Comparison of ENCODE assay signal across 1 cellular context in the genomic region with DNA sequence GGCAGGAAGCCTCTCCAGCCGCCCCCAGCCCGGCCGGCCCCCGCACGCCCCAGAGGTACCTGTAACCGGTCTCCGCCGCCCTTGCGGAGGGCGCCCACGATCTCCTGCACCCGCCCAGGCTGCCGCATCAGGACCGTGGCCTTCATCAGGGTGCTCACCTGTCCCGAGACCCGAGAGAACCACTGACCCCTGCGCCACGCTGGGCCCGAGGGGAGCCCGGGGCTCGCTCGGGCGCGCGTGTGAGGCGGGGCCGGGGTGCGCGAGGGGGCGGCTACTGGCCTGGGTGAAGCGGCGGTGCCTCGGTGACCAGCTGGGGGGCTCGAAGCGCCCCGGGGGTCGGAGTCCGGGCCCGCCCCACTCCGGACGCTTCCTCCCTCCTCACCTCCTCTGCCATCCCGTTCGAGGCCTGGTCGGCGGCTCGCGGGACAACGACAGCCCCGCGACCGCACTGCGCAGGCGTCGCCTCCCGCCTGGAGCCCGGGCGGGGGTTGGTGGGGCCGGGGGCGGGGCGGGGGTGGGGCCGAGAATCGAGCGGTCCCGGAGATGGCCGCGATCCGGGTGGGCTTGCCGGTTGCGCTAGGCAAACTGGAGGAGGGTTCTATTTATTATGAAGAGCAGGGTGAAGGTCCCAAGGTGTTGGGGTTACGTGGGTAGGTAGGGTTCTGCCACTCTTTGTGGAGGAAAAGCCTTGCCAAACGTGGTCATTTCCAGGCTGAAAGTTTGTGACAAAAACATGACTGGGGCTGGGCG.
TF ChIP-seq lines count a peak whose summit lies in the region.

A gene (minus strand): TSS at position 433 of the 750 bp plus-strand sequence. CDS start 39 bp downstream, at position 394.

TF ChIP-seq in HepG2, 621 proteins besides CTCF, POLR2A, EP300 and RAD21 (continued from another document and continues in another):
- no peak for TF ChIP-seq ONECUT2 (CRISPR knock-in tag; IDR thresholded peaks at IDR 0.05)
- TF ChIP-seq SMARCC2 (IDR thresholded peaks at IDR 0.05) = no peak
- TF ChIP-seq, protein P1, sequence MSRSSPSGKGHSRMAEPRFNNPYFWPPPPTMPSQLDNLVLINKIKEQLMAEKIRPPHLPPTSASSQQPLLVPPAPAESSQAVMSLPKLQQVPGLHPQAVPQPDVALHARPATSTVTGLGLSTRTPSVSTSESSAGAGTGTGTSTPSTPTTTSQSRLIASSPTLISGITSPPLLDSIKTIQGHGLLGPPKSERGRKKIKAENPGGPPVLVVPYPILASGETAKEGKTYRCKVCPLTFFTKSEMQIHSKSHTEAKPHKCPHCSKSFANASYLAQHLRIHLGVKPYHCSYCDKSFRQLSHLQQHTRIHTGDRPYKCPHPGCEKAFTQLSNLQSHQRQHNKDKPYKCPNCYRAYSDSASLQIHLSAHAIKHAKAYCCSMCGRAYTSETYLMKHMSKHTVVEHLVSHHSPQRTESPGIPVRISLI (CRISPR knock-in tag; IDR thresholded peaks at IDR 0.05; ENCODE audit: borderline replicate concordance) = 0 out of 2 replicates have a peak, but pooled peaks have one; percentile 38
- TF ChIP-seq REL (CRISPR knock-in tag; conservative IDR thresholded peaks at IDR 0.05) = peak; percentile 82; the same call in 1 of the 2 replicates
- no peak for TF ChIP-seq ZFP36 (IDR thresholded peaks at IDR 0.05; ENCODE audit: borderline replicate concordance, low read depth, low read length, partially characterized antibody)
- TF ChIP-seq EEA1 (CRISPR knock-in tag; IDR thresholded peaks at IDR 0.05; ENCODE audit: borderline replicate concordance) = peak; percentile 79
- no peak for TF ChIP-seq ZNF143 (CRISPR knock-in tag; IDR thresholded peaks at IDR 0.05)
- TF ChIP-seq, protein P2, sequence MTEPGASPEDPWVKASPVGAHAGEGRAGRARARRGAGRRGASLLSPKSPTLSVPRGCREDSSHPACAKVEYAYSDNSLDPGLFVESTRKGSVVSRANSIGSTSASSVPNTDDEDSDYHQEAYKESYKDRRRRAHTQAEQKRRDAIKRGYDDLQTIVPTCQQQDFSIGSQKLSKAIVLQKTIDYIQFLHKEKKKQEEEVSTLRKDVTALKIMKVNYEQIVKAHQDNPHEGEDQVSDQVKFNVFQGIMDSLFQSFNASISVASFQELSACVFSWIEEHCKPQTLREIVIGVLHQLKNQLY (CRISPR knock-in tag; IDR thresholded peaks at IDR 0.05) = no peak
- TF ChIP-seq, protein P3, sequence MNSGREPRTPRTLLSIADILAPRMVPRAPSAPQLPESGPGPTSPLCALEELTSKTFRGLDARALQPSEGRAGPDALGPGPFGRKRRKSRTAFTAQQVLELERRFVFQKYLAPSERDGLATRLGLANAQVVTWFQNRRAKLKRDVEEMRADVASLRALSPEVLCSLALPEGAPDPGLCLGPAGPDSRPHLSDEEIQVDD (CRISPR knock-in tag; IDR thresholded peaks at IDR 0.05; ENCODE audit: borderline replicate concordance) = peak; percentile 25; the same call in 1 of the 2 replicates
- TF ChIP-seq, protein P4, sequence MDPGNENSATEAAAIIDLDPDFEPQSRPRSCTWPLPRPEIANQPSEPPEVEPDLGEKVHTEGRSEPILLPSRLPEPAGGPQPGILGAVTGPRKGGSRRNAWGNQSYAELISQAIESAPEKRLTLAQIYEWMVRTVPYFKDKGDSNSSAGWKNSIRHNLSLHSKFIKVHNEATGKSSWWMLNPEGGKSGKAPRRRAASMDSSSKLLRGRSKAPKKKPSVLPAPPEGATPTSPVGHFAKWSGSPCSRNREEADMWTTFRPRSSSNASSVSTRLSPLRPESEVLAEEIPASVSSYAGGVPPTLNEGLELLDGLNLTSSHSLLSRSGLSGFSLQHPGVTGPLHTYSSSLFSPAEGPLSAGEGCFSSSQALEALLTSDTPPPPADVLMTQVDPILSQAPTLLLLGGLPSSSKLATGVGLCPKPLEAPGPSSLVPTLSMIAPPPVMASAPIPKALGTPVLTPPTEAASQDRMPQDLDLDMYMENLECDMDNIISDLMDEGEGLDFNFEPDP (CRISPR knock-in tag; conservative IDR thresholded peaks at IDR 0.05) = no peak
- TF ChIP-seq ZNF101 (CRISPR knock-in tag; IDR thresholded peaks at IDR 0.05; ENCODE audit: borderline replicate concordance, low read depth) = no peak
- no peak for TF ChIP-seq RBM22 (optimal IDR thresholded peaks at IDR 0.05; ENCODE audit: low read length)
- TF ChIP-seq GABPB1 (CRISPR knock-in tag; IDR thresholded peaks at IDR 0.05) = peak; percentile 17; the same call in 1 of the 2 replicates
- TF ChIP-seq PAF1 (CRISPR knock-in tag; IDR thresholded peaks at IDR 0.05) = no peak
- 0 out of 2 replicates have a peak, but pooled peaks have one; percentile 9 for TF ChIP-seq ZNF678 (CRISPR knock-in tag; IDR thresholded peaks at IDR 0.05)
- no peak for TF ChIP-seq RNF2 (conservative IDR thresholded peaks at IDR 0.05; ENCODE audit: low read depth)
- TF ChIP-seq, protein P5, sequence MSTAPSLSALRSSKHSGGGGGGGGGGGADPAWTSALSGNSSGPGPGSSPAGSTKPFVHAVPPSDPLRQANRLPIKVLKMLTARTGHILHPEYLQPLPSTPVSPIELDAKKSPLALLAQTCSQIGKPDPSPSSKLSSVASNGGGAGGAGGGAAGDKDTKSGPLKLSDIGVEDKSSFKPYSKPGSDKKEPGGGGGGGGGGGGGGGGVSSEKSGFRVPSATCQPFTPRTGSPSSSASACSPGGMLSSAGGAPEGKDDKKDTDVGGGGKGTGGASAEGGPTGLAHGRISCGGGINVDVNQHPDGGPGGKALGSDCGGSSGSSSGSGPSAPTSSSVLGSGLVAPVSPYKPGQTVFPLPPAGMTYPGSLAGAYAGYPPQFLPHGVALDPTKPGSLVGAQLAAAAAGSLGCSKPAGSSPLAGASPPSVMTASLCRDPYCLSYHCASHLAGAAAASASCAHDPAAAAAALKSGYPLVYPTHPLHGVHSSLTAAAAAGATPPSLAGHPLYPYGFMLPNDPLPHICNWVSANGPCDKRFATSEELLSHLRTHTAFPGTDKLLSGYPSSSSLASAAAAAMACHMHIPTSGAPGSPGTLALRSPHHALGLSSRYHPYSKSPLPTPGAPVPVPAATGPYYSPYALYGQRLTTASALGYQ (CRISPR knock-in tag; IDR thresholded peaks at IDR 0.05) = no peak
- no peak for TF ChIP-seq CBX2 (IDR thresholded peaks at IDR 0.05; ENCODE audit: low read depth, low read length)
- no peak for TF ChIP-seq CBX2 (CRISPR knock-in tag; IDR thresholded peaks at IDR 0.05; ENCODE audit: low read depth)
- TF ChIP-seq SRF (IDR thresholded peaks at IDR 0.05; ENCODE audit: low read depth, low read length) = no peak
- no peak for TF ChIP-seq ZNF232 (CRISPR knock-in tag; IDR thresholded peaks at IDR 0.05; ENCODE audit: borderline replicate concordance)
- no peak for TF ChIP-seq ZMYM2 (CRISPR knock-in tag; IDR thresholded peaks at IDR 0.05)
- no peak for TF ChIP-seq ZNF431 (CRISPR knock-in tag; IDR thresholded peaks at IDR 0.05; ENCODE audit: borderline replicate concordance, low read depth)
- no peak for TF ChIP-seq ZNF251 (CRISPR knock-in tag; IDR thresholded peaks at IDR 0.05)
- TF ChIP-seq ZNF274 (CRISPR knock-in tag; IDR thresholded peaks at IDR 0.05) = peak; percentile 73; the same call in 1 of the 2 replicates
- TF ChIP-seq ZNF879 (CRISPR knock-in tag; IDR thresholded peaks at IDR 0.05) = no peak
- no peak for TF ChIP-seq CENPX (CRISPR knock-in tag; IDR thresholded peaks at IDR 0.05)
- TF ChIP-seq, protein P6, sequence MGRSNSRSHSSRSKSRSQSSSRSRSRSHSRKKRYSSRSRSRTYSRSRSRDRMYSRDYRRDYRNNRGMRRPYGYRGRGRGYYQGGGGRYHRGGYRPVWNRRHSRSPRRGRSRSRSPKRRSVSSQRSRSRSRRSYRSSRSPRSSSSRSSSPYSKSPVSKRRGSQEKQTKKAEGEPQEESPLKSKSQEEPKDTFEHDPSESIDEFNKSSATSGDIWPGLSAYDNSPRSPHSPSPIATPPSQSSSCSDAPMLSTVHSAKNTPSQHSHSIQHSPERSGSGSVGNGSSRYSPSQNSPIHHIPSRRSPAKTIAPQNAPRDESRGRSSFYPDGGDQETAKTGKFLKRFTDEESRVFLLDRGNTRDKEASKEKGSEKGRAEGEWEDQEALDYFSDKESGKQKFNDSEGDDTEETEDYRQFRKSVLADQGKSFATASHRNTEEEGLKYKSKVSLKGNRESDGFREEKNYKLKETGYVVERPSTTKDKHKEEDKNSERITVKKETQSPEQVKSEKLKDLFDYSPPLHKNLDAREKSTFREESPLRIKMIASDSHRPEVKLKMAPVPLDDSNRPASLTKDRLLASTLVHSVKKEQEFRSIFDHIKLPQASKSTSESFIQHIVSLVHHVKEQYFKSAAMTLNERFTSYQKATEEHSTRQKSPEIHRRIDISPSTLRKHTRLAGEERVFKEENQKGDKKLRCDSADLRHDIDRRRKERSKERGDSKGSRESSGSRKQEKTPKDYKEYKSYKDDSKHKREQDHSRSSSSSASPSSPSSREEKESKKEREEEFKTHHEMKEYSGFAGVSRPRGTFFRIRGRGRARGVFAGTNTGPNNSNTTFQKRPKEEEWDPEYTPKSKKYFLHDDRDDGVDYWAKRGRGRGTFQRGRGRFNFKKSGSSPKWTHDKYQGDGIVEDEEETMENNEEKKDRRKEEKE (IDR thresholded peaks at IDR 0.05) = no peak
- TF ChIP-seq, protein P7, sequence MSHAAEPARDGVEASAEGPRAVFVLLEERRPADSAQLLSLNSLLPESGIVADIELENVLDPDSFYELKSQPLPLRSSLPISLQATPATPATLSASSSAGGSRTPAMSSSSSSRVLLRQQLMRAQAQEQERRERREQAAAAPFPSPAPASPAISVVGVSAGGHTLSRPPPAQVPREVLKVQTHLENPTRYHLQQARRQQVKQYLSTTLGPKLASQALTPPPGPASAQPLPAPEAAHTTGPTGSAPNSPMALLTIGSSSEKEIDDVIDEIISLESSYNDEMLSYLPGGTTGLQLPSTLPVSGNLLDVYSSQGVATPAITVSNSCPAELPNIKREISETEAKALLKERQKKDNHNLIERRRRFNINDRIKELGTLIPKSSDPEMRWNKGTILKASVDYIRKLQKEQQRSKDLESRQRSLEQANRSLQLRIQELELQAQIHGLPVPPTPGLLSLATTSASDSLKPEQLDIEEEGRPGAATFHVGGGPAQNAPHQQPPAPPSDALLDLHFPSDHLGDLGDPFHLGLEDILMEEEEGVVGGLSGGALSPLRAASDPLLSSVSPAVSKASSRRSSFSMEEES (CRISPR knock-in tag; IDR thresholded peaks at IDR 0.05) = no peak; the same call in 1 of the 2 replicates
- no peak for TF ChIP-seq TOE1 (CRISPR knock-in tag; IDR thresholded peaks at IDR 0.05)
- TF ChIP-seq ZNF543 (CRISPR knock-in tag; IDR thresholded peaks at IDR 0.05) = peak; percentile 30; the same call in 1 of the 2 replicates
- TF ChIP-seq ZNF773 (CRISPR knock-in tag; IDR thresholded peaks at IDR 0.05; ENCODE audit: borderline replicate concordance) = no peak
- no peak for TF ChIP-seq TEAD3 (CRISPR knock-in tag; optimal IDR thresholded peaks at IDR 0.05; ENCODE audit: borderline replicate concordance)
- TF ChIP-seq, protein P8, sequence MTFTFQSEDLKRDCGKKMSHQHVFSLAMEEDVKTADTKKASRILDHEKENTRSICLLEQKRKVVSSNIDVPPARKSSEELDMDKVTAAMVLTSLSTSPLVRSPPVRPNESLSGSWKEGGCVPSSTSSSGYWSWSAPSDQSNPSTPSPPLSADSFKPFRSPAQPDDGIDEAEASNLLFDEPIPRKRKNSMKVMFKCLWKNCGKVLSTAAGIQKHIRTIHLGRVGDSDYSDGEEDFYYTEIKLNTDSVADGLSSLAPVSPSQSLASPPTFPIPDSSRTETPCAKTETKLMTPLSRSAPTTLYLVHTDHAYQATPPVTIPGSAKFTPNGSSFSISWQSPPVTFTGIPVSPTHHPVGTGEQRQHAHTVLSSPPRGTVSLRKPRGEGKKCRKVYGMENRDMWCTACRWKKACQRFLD (CRISPR knock-in tag; IDR thresholded peaks at IDR 0.05; ENCODE audit: borderline replicate concordance) = no peak
- no peak for TF ChIP-seq SNAI1 (CRISPR knock-in tag; IDR thresholded peaks at IDR 0.05; ENCODE audit: borderline replicate concordance)
- TF ChIP-seq, protein P9, sequence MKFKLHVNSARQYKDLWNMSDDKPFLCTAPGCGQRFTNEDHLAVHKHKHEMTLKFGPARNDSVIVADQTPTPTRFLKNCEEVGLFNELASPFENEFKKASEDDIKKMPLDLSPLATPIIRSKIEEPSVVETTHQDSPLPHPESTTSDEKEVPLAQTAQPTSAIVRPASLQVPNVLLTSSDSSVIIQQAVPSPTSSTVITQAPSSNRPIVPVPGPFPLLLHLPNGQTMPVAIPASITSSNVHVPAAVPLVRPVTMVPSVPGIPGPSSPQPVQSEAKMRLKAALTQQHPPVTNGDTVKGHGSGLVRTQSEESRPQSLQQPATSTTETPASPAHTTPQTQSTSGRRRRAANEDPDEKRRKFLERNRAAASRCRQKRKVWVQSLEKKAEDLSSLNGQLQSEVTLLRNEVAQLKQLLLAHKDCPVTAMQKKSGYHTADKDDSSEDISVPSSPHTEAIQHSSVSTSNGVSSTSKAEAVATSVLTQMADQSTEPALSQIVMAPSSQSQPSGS (CRISPR knock-in tag; IDR thresholded peaks at IDR 0.05) = no peak; the same call in 1 of the 2 replicates
- no peak for TF ChIP-seq NFRKB (IDR thresholded peaks at IDR 0.05)
- TF ChIP-seq ZNF772 (CRISPR knock-in tag; IDR thresholded peaks at IDR 0.05) = peak; percentile 62; the same call in 1 of the 2 replicates
- TF ChIP-seq, protein P10, sequence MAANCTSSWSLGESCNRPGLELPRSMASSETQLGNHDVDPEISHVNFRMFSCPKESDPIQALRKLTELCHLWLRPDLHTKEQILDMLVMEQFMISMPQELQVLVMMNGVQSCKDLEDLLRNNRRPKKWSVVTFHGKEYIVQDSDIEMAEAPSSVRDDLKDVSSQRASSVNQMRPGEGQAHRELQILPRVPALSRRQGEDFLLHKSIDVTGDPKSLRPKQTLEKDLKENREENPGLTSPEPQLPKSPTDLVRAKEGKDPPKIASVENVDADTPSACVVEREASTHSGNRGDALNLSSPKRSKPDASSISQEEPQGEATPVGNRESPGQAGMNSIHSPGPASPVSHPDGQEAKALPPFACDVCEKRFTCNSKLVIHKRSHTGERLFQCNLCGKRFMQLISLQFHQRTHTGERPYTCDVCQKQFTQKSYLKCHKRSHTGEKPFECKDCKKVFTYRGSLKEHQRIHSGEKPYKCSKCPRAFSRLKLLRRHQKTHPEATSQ (CRISPR knock-in tag; IDR thresholded peaks at IDR 0.05; ENCODE audit: borderline replicate concordance) = no peak; the same call in 1 of the 2 replicates
- no peak for TF ChIP-seq ZNF549 (CRISPR knock-in tag; IDR thresholded peaks at IDR 0.05)
- TF ChIP-seq, protein P11, sequence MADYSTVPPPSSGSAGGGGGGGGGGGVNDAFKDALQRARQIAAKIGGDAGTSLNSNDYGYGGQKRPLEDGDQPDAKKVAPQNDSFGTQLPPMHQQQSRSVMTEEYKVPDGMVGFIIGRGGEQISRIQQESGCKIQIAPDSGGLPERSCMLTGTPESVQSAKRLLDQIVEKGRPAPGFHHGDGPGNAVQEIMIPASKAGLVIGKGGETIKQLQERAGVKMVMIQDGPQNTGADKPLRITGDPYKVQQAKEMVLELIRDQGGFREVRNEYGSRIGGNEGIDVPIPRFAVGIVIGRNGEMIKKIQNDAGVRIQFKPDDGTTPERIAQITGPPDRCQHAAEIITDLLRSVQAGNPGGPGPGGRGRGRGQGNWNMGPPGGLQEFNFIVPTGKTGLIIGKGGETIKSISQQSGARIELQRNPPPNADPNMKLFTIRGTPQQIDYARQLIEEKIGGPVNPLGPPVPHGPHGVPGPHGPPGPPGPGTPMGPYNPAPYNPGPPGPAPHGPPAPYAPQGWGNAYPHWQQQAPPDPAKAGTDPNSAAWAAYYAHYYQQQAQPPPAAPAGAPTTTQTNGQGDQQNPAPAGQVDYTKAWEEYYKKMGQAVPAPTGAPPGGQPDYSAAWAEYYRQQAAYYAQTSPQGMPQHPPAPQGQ (CRISPR knock-in tag; IDR thresholded peaks at IDR 0.05; ENCODE audit: borderline replicate concordance) = no peak
